In the genomic region with DNA sequence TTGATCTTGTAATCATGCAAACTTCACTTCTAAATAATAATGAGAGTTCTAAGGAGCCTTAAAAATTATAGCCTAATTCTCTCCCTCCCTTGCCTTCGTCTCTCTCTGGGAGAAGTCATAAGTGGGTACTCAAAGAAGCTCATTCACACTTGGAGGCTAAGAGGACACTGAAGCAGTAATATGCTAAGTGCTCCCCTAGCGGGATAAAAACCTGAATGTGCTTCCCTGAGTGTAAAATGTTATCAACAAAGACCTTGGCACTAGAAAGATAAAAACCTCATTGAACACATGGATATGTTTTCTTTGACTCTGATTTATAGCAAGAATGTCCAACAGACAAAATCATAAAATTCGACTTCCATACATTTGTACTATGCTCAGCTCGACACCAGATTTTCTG, we compare ENCODE assay signal across 31 cellular contexts.
"Had no signal": no experiment of that assay in that cellular context is flagged by ENCODE, and none has a peak within 500 bp of the region (broad histone marks: within the 10 kb centered on the region; RNA-seq: fewer than 3 reads in every experiment).

No MANE protein-coding gene starts in this region.

- H3K4me3 Mint-ChIP-seq: activated CD4-positive, alpha-beta T cell treated with anti-CD3 and anti-CD28 coated beads for 36 hours; activated CD8-positive, alpha-beta memory T cell treated with anti-CD3 and anti-CD28 coated beads, Interleukin-2, amount 10 ng/mL, durations not matched to agents 7 days and 5 days; activated CD8-positive, alpha-beta T cell treated with anti-CD3 and anti-CD28 coated beads, Interleukin-2, amount 10 ng/mL, durations not matched to agents 7 days and 5 days; activated naive CD4-positive, alpha-beta T cell treated with anti-CD3 and anti-CD28 coated beads, Interleukin-2, amount 50 U/mL, for 24 hours; activated naive CD8-positive, alpha-beta T cell treated with anti-CD3 and anti-CD28 coated beads, Interleukin-2, amount 50 U/mL, for 24 hours; immature natural killer cell; nephron; stimulated activated effector memory CD8-positive, alpha-beta T cell treated with anti-CD3 and anti-CD28 coated beads, Interleukin-12 subunit alpha, Interleukin-12 subunit beta, amount 100 ng/mL, for 72 hours; stimulated activated naive CD8-positive, alpha-beta T cell treated with anti-CD3 and anti-CD28 coated beads, Interleukin-15, amount 100 ng/mL, for 72 hours had no signal

- H3K36me3 Mint-ChIP-seq: activated CD8-positive, alpha-beta memory T cell treated with anti-CD3 and anti-CD28 coated beads, Interleukin-2, amount 10 ng/mL, durations not matched to agents 7 days and 5 days; activated naive CD4-positive, alpha-beta T cell treated with anti-CD3 and anti-CD28 coated beads, Interleukin-2, amount 50 U/mL, for 24 hours; immature natural killer cell; stimulated activated effector memory CD8-positive, alpha-beta T cell treated with anti-CD3 and anti-CD28 coated beads, Interleukin-12 subunit alpha, Interleukin-12 subunit beta, amount 100 ng/mL, for 72 hours had no signal

- H3K27me3 ChIP-seq: breast epithelium, neutrophil, ovary, upper lobe of left lung had no signal

- H3K4me3 ChIP-seq: breast epithelium, lung, ovary, prostate gland, skin epidermis, upper lobe of left lung had no signal

- H3K9me3 Mint-ChIP-seq: nephron had no signal

- H3K9me3 ChIP-seq: breast epithelium, neutrophil, ovary, prostate gland, upper lobe of left lung had no signal

- DNase-seq: activated CD4-positive, alpha-beta T cell treated with anti-CD3 and anti-CD28 coated beads for 36 hours; activated CD4-positive, CD25-positive, alpha-beta regulatory T cell; activated CD8-positive, alpha-beta memory T cell treated with anti-CD3 and anti-CD28 coated beads, Interleukin-2, amount 10 ng/mL, durations not matched to agents 7 days and 5 days; activated CD8-positive, alpha-beta T cell treated with anti-CD3 and anti-CD28 coated beads, Interleukin-2, amount 10 ng/mL, durations not matched to agents 7 days and 5 days; activated naive CD8-positive, alpha-beta T cell treated with anti-CD3 and anti-CD28 coated beads, Interleukin-2, amount 50 U/mL, for 24 hours; activated T-cell treated with anti-CD3 and anti-CD28 coated beads, Interleukin-2, amount 50 U/mL, for 48 hours; amygdala; central memory CD4-positive, alpha-beta T cell; foreskin fibroblast; head of caudate nucleus; hypothalamus; immature natural killer cell; mesendoderm; ovary; retina; stimulated activated CD4-positive, alpha-beta T cell treated with anti-CD3 and anti-CD28 coated beads, Interleukin-4, amount 100 ng/mL, for 24 hours; stimulated activated naive CD8-positive, alpha-beta T cell treated with anti-CD3 and anti-CD28 coated beads, Interleukin-15, amount 100 ng/mL, for 72 hours; substantia nigra; upper lobe of left lung had no signal

- ATAC-seq: activated CD4-positive, alpha-beta T cell treated with anti-CD3 and anti-CD28 coated beads for 36 hours; activated CD8-positive, alpha-beta memory T cell treated with anti-CD3 and anti-CD28 coated beads, Interleukin-2, amount 10 ng/mL, durations not matched to agents 7 days and 5 days; activated CD8-positive, alpha-beta T cell treated with anti-CD3 and anti-CD28 coated beads, Interleukin-2, amount 10 ng/mL, durations not matched to agents 7 days and 5 days; activated naive CD8-positive, alpha-beta T cell treated with anti-CD3 and anti-CD28 coated beads, Interleukin-2, amount 50 U/mL, for 24 hours; esophagus mucosa; left lobe of liver; sciatic nerve; stimulated activated effector memory CD8-positive, alpha-beta T cell treated with anti-CD3 and anti-CD28 coated beads, Interleukin-12 subunit alpha, Interleukin-12 subunit beta, amount 100 ng/mL, for 72 hours; stimulated activated naive CD8-positive, alpha-beta T cell treated with anti-CD3 and anti-CD28 coated beads, Interleukin-15, amount 100 ng/mL, for 72 hours had no signal

- H3K27ac Mint-ChIP-seq: activated CD4-positive, alpha-beta T cell treated with anti-CD3 and anti-CD28 coated beads for 36 hours; activated CD8-positive, alpha-beta memory T cell treated with anti-CD3 and anti-CD28 coated beads, Interleukin-2, amount 10 ng/mL, durations not matched to agents 7 days and 5 days; activated CD8-positive, alpha-beta T cell treated with anti-CD3 and anti-CD28 coated beads, Interleukin-2, amount 10 ng/mL, durations not matched to agents 7 days and 5 days; activated naive CD4-positive, alpha-beta T cell treated with anti-CD3 and anti-CD28 coated beads, Interleukin-2, amount 50 U/mL, for 24 hours; activated naive CD8-positive, alpha-beta T cell treated with anti-CD3 and anti-CD28 coated beads, Interleukin-2, amount 50 U/mL, for 24 hours; activated T-helper 2 cell treated with anti-CD3 and anti-CD28 coated beads, Interferon-gamma antibody, Interleukin-2, Interleukin-4, amounts not matched to agents 10 μg/mL and 5 μg/mL and 100 μg/mL, durations not matched to agents 14 hours and 24 hours and 36 hours; immature natural killer cell; nephron; stimulated activated effector memory CD8-positive, alpha-beta T cell treated with anti-CD3 and anti-CD28 coated beads, Interleukin-12 subunit alpha, Interleukin-12 subunit beta, amount 100 ng/mL, for 72 hours; stimulated activated naive CD8-positive, alpha-beta T cell treated with anti-CD3 and anti-CD28 coated beads, Interleukin-15, amount 100 ng/mL, for 72 hours had no signal

- H3K27me3 Mint-ChIP-seq: activated CD4-positive, alpha-beta T cell treated with anti-CD3 and anti-CD28 coated beads for 36 hours; activated CD8-positive, alpha-beta memory T cell treated with anti-CD3 and anti-CD28 coated beads, Interleukin-2, amount 10 ng/mL, durations not matched to agents 7 days and 5 days; activated naive CD4-positive, alpha-beta T cell treated with anti-CD3 and anti-CD28 coated beads, Interleukin-2, amount 50 U/mL, for 24 hours; activated naive CD8-positive, alpha-beta T cell treated with anti-CD3 and anti-CD28 coated beads, Interleukin-2, amount 50 U/mL, for 24 hours; stimulated activated naive CD8-positive, alpha-beta T cell treated with anti-CD3 and anti-CD28 coated beads, Interleukin-15, amount 100 ng/mL, for 72 hours had no signal

- H3K27ac ChIP-seq: breast epithelium, neutrophil, ovary, prostate gland, skin epidermis, upper lobe of left lung had no signal

- H3K36me3 ChIP-seq: breast epithelium, neutrophil, ovary, prostate gland, upper lobe of left lung had no signal

- H3K4me1 ChIP-seq: breast epithelium, prostate gland, upper lobe of left lung had no signal

- H3K4me1 Mint-ChIP-seq: activated CD4-positive, alpha-beta T cell treated with anti-CD3 and anti-CD28 coated beads for 36 hours; activated CD8-positive, alpha-beta memory T cell treated with anti-CD3 and anti-CD28 coated beads, Interleukin-2, amount 10 ng/mL, durations not matched to agents 7 days and 5 days; activated naive CD4-positive, alpha-beta T cell treated with anti-CD3 and anti-CD28 coated beads, Interleukin-2, amount 50 U/mL, for 24 hours; activated naive CD8-positive, alpha-beta T cell treated with anti-CD3 and anti-CD28 coated beads, Interleukin-2, amount 50 U/mL, for 24 hours; immature natural killer cell; nephron; stimulated activated effector memory CD8-positive, alpha-beta T cell treated with anti-CD3 and anti-CD28 coated beads, Interleukin-12 subunit alpha, Interleukin-12 subunit beta, amount 100 ng/mL, for 72 hours; stimulated activated naive CD8-positive, alpha-beta T cell treated with anti-CD3 and anti-CD28 coated beads, Interleukin-15, amount 100 ng/mL, for 72 hours had no signal
